In genomic region chr14:61569783-61570182, GRCh38 we compare ENCODE assay signal across 8 cellular contexts.
DNase-seq lines count a peak whose midpoint lies in the region; ATAC-seq and TF ChIP-seq lines count a peak whose summit lies in the region.

No MANE protein-coding gene starts in this region.

- H3K36me3 ChIP-seq in kidney epithelial cell (ENCODE audit: control insufficient read depth, insufficient read depth, low read length): no peaks in the 10 kb centered on the region
- no peaks in the 10 kb centered on the region for H3K36me3 ChIP-seq in hepatocyte (replicated peaks; ENCODE audit: insufficient read depth, low read depth)

- H3K4me1 Mint-ChIP-seq in activated naive CD8-positive, alpha-beta T cell (ENCODE audit: low read depth): peaks cover 83% of the 10 kb centered on the region

- peak overlapping the region; percentile 75 for H3K4me3 Mint-ChIP-seq in activated naive CD8-positive, alpha-beta T cell

- H4K20me1 ChIP-seq in hepatocyte (ENCODE audit: insufficient read depth, poor library complexity, severe bottlenecking): no peaks in the 10 kb centered on the region

- no peak overlapping the region for H2AFZ ChIP-seq in hepatocyte

- peak overlapping the region; percentile 82 for H3K27ac Mint-ChIP-seq in activated naive CD8-positive, alpha-beta T cell

- TF ChIP-seq CTCF in kidney epithelial cell (IDR thresholded peaks at IDR 0.05; ENCODE audit: insufficient read depth, low read length, poor library complexity, severe bottlenecking) (no peak), hepatocyte (IDR thresholded peaks at IDR 0.05; ENCODE audit: poor library complexity) (no peak)

- no peaks in the 10 kb centered on the region for H3K27me3 ChIP-seq in kidney epithelial cell (ENCODE audit: control insufficient read depth, insufficient read depth, low read length)
- no peaks in the 10 kb centered on the region for H3K27me3 ChIP-seq in hepatocyte

- H3K27ac ChIP-seq in hepatocyte: no peak overlapping the region

- H3K27me3 Mint-ChIP-seq in activated naive CD8-positive, alpha-beta T cell: no peaks in the 10 kb centered on the region

- H3K9me3 ChIP-seq in hepatocyte (ENCODE audit: low read depth): no peaks in the 10 kb centered on the region

- DNase-seq in CD1c-positive myeloid dendritic cell (ENCODE audit: extremely low spot score) (peak; percentile 81), NCI-H226 (peak; percentile 74), kidney epithelial cell (ENCODE audit: low read depth) (peak; percentile 91), hepatocyte (ENCODE audit: low spot score) (no peak), NCI-H446 treated with DMSO at 0.1 percent for 48 hours (lab: John Stamatoyannopoulos, UW) (no peak)

- H3K9me3 Mint-ChIP-seq in activated naive CD8-positive, alpha-beta T cell (ENCODE audit: low read depth): no peaks in the 10 kb centered on the region

- 82% methylated on average over 6 of the region's 6 CpGs for WGBS in hepatocyte (ENCODE audit: low lambda C conversion rate, missing lambda C conversion rate)

- H3K9me2 ChIP-seq in hepatocyte (replicated peaks; ENCODE audit: insufficient read depth): no peaks in the 10 kb centered on the region

- no peak for ATAC-seq in HG02981 (IDR thresholded peaks at IDR 0.05; ENCODE audit: unreplicated experiment)
- ATAC-seq in HG03280 (IDR thresholded peaks at IDR 0.05; ENCODE audit: unreplicated experiment): no peak

- H3K4me2 ChIP-seq in hepatocyte: no peak overlapping the region

- H3K79me2 ChIP-seq in hepatocyte: no peaks in the 10 kb centered on the region

- no peak overlapping the region for H3K4me3 ChIP-seq in kidney epithelial cell (ENCODE audit: low read depth, low read length)
- no peak overlapping the region for H3K4me3 ChIP-seq in hepatocyte

- peaks cover 46% of the 10 kb centered on the region for H3K4me1 ChIP-seq in hepatocyte (ENCODE audit: insufficient read depth)

- no peaks in the 10 kb centered on the region for H3K36me3 Mint-ChIP-seq in activated naive CD8-positive, alpha-beta T cell

Comparison
In these comparisons a context has a peak if more than half of its experiments do, and no peak if none do; other contexts are left out.
1. DNase-seq: peak in CD1c-positive myeloid dendritic cell (single experiment), NCI-H226 (single experiment) and kidney epithelial cell (single experiment); none in hepatocyte (single experiment) and NCI-H446 treated with DMSO at 0.1 percent for 48 hours (single experiment).